ENCODE assay signal across 20 cellular contexts in the genomic region with DNA sequence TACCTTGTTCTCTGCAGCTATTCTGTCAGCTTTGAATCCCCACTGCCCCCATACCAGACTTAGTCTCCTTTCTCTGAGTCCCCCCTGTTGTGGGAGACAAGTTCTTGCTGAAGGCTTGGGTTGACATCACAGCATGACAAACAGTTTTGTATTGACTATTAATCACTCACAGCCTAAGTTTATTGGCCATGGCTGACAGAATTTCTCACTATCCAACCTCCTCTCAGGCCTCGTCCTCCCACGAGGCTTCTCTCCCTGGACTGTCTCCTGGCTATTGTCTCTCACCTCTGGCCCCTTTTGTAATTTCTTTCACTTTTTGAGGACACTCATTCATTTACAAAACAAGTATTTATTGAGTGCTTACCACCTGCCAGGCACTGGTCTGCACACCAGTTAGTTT.
DNase-seq lines count a peak whose midpoint lies in the region; ATAC-seq and TF ChIP-seq lines count a peak whose summit lies in the region.
"Had no signal": no experiment of that assay in that cellular context is flagged by ENCODE, and none has a peak within 500 bp of the region (broad histone marks: within the 10 kb centered on the region; RNA-seq: fewer than 3 reads in every experiment).

No MANE protein-coding gene starts in this region.

- no peak for TF ChIP-seq CTCF in VCaP (conservative IDR thresholded peaks at IDR 0.05)

- POLR2A ChIA-PET in HEK293T (lab: Yijun Ruan, JAX), result no interaction called here

- CTCF ChIA-PET in HEK293T (lab: Yijun Ruan, JAX), result no interaction called here

- peak overlapping the region; percentile 66; the same call in 1 of the 2 replicates for H3K27ac ChIP-seq in VCaP
- H3K27ac ChIP-seq: coronary artery, neutrophil, psoas muscle, upper lobe of right lung had no signal

- DNase-seq in HEK293T (ENCODE audit: extremely low spot score) (no peak), NCI-H1417 treated with DMSO at 0.1 percent for 48 hours (lab: John Stamatoyannopoulos, UW) (peak; percentile 24), left kidney (ENCODE audit: low read depth, low spot score) (peak; percentile 87), NCI-H1436 (lab: John Stamatoyannopoulos, UW) (no peak)
- DNase-seq: activated CD8-positive, alpha-beta memory T cell treated with anti-CD3 and anti-CD28 coated beads for 24 hours; activated effector memory CD4-positive, alpha-beta T cell treated with Interleukin-2 at 50 U/mL for 16 hours; aorta; Calu3; effector memory CD4-positive, alpha-beta T cell; EL; NCI-H1048; psoas muscle; stimulated activated naive B cell treated with anti-CD40 and anti-IgM and Interleukin-4, amounts not matched to agents 10 μg/mL and 1 μg/mL and 100 μg/mL, for 72 hours; upper lobe of right lung had no signal

- no peak for ATAC-seq in HG03460 (IDR thresholded peaks at IDR 0.05; ENCODE audit: unreplicated experiment)
- ATAC-seq in HG03439 (IDR thresholded peaks at IDR 0.05; ENCODE audit: unreplicated experiment), result no peak
- ATAC-seq: left lobe of liver; psoas muscle; stimulated activated naive B cell treated with anti-CD40 and anti-IgM and Interleukin-4, amounts not matched to agents 10 μg/mL and 1 μg/mL and 100 μg/mL, for 72 hours; upper lobe of right lung had no signal

TF ChIP-seq in HEK293T, 16 proteins besides CTCF, POLR2A, EP300 and RAD21:
- peak; percentile 44 for TF ChIP-seq PKNOX1 (IDR thresholded peaks at IDR 0.05)
- TF ChIP-seq ARNT (IDR thresholded peaks at IDR 0.05), result no peak

Comparison
In these comparisons a context has a peak if more than half of its experiments do, and no peak if none do; other contexts are left out.
1. DNase-seq: peak in NCI-H1417 treated with DMSO at 0.1 percent for 48 hours (single experiment) and left kidney (single experiment); none in HEK293T (single experiment) and NCI-H1436 (single experiment).